ENCODE assay signal across 17 cellular contexts in the genomic region with DNA sequence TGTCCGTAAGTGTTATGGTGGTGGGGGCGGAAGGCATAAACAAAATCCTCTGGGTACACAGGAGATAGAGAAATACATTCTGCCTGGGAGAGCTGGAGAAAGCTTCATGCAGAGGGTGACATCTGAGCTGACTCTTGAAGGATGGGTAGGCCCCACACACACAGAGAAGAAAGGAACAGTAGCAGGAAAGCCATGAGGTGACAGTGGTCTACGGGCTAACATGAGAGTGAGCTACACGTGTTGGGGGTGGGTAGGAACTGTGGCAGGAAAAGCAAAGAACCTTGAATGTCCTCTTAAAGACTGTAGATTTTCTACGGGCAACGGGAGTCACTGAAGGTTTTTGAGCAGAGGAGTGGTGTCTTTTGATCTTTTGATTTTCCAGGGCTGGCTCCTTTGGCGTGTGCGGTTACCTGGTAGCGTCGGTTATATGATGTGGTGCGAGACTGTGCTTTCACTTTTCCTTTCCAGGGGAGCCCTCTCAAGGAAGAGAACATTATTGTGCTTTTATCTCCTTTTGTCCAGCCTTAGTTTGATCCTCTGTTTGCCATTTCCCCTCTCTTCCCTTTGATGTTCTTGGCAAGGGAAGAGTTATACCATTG. TPM values are rescaled to one million over a fixed set of nuclear protein-coding genes. Genes with fewer than 3 reads are reported as not detected.
DNase-seq lines count a peak whose midpoint lies in the region; FAIRE-seq and TF ChIP-seq lines count a peak whose summit lies in the region.
"Had no signal": no experiment of that assay in that cellular context is flagged by ENCODE, and none has a peak within 500 bp of the region (broad histone marks: within the 10 kb centered on the region; RNA-seq: fewer than 3 reads in every experiment).

No MANE protein-coding gene starts in this region.

- H3K27ac ChIP-seq in colonic mucosa (no peak overlapping the region), small intestine (ENCODE audit: low read depth in 1 of 2, low read length in 1 of 2) (peak overlapping the region in 1 of 2 donors; percentile 34)
- H3K27ac ChIP-seq: upper lobe of left lung had no signal

- H3K4me3 ChIP-seq in colonic mucosa = peak overlapping the region; percentile 4
- H3K4me3 ChIP-seq in small intestine (ENCODE audit: low read depth in 1 of 2, low read length in 2 of 2) = no peak overlapping the region

- no peaks in the 10 kb centered on the region for H3K27me3 ChIP-seq in colonic mucosa
- H3K27me3 ChIP-seq in small intestine (ENCODE audit: control insufficient read depth in 2 of 2, insufficient read depth in 2 of 2, low read length in 2 of 2) = no peaks in the 10 kb centered on the region
- H3K27me3 ChIP-seq: esophagus squamous epithelium, upper lobe of left lung had no signal

- H3K27ac Mint-ChIP-seq in activated naive CD4-positive, alpha-beta T cell treated with anti-CD3 and anti-CD28 coated beads for 36 hours = no peak overlapping the region
- peak overlapping the region; percentile 12 for H3K27ac Mint-ChIP-seq in T-helper 1 cell treated with Interleukin-12 subunit alpha and Interleukin-12 subunit beta and Interleukin-4 antibody, amounts not matched to agents 30 μg/mL and 1 μg/mL, for 36 hours
- H3K27ac Mint-ChIP-seq: WTC11 had no signal

- 28 to 46% (median 31%) methylated on average over 11 of the region's 11 CpGs for WGBS in small intestine, 3 donors

- no peak overlapping the region for H3K9ac ChIP-seq in colonic mucosa (ENCODE audit: low read depth in 2 of 2, low read length in 2 of 2)
- H3K9ac ChIP-seq: SK-N-SH had no signal

- H3K36me3 ChIP-seq in colonic mucosa (no peaks in the 10 kb centered on the region), small intestine (ENCODE audit: control insufficient read depth in 2 of 2, insufficient read depth in 2 of 2, low read length in 2 of 2) (no peaks in the 10 kb centered on the region)
- H3K36me3 ChIP-seq: esophagus squamous epithelium, upper lobe of left lung had no signal

- H3K9me3 Mint-ChIP-seq in activated naive CD4-positive, alpha-beta T cell treated with anti-CD3 and anti-CD28 coated beads for 36 hours = no peaks in the 10 kb centered on the region
- H3K9me3 Mint-ChIP-seq in T-helper 1 cell treated with Interleukin-12 subunit alpha and Interleukin-12 subunit beta and Interleukin-4 antibody, amounts not matched to agents 30 μg/mL and 1 μg/mL, for 36 hours = no peaks in the 10 kb centered on the region
- H3K9me3 Mint-ChIP-seq: WTC11 had no signal

- peaks cover 17% of the 10 kb centered on the region for H3K4me1 Mint-ChIP-seq in activated naive CD4-positive, alpha-beta T cell treated with anti-CD3 and anti-CD28 coated beads for 36 hours (ENCODE audit: low read depth)
- peaks cover 13% of the 10 kb centered on the region for H3K4me1 Mint-ChIP-seq in T-helper 1 cell treated with Interleukin-12 subunit alpha and Interleukin-12 subunit beta and Interleukin-4 antibody, amounts not matched to agents 30 μg/mL and 1 μg/mL, for 36 hours (ENCODE audit: low read depth)

- H3K36me3 Mint-ChIP-seq in activated naive CD4-positive, alpha-beta T cell treated with anti-CD3 and anti-CD28 coated beads for 36 hours (ENCODE audit: low read depth) = no peaks in the 10 kb centered on the region
- no peaks in the 10 kb centered on the region for H3K36me3 Mint-ChIP-seq in T-helper 1 cell treated with Interleukin-12 subunit alpha and Interleukin-12 subunit beta and Interleukin-4 antibody, amounts not matched to agents 30 μg/mL and 1 μg/mL, for 36 hours (ENCODE audit: low read depth)
- H3K36me3 Mint-ChIP-seq: WTC11 had no signal

- FAIRE-seq in small intestine (lab: Jason Lieb, UNC) (no peak), frontal cortex (lab: Jason Lieb, UNC) (no peak)

- H3K4me1 ChIP-seq in colonic mucosa (peaks cover 5% of the 10 kb centered on the region), small intestine (ENCODE audit: control insufficient read depth in 2 of 2, insufficient read depth in 1 of 2, low read depth in 1 of 2, low read length in 1 of 2) (peaks cover 0 to 2% of the 10 kb centered on the region in 2 donors)

- DNase-seq in activated naive CD4-positive, alpha-beta T cell treated with anti-CD3 and anti-CD28 coated beads for 36 hours = peak; percentile 35
- no peak for DNase-seq in activated naive CD4-positive, alpha-beta T cell treated with anti-CD3 and anti-CD28 coated beads, Interleukin-2, amount 50 U/mL, for 16 hours
- DNase-seq in colonic mucosa = no peak
- peak; percentile 78 for DNase-seq in small intestine
- DNase-seq in NCI-H1048 (lab: John Stamatoyannopoulos, UW) = no peak
- no peak for DNase-seq in frontal cortex (ENCODE audit: low spot score in 2 of 2)
- DNase-seq in NCI-H2107 treated with DMSO at 0.1 percent for 48 hours (lab: John Stamatoyannopoulos, UW; ENCODE audit: unreplicated experiment) = no peak
- DNase-seq: esophagus squamous epithelium, hypothalamus, MV-4-11, nucleus accumbens, SK-N-SH, upper lobe of left lung had no signal

- no peak for TF ChIP-seq CTCF in colonic mucosa (IDR thresholded peaks at IDR 0.05)

- H3K9me3 ChIP-seq in colonic mucosa (no peaks in the 10 kb centered on the region), small intestine (ENCODE audit: control insufficient read depth, low read depth) (no peaks in the 10 kb centered on the region)
- H3K9me3 ChIP-seq: esophagus squamous epithelium, SK-N-SH, upper lobe of left lung had no signal

- intact Hi-C loops in activated naive CD4-positive, alpha-beta T cell treated with anti-CD3 and anti-CD28 coated beads for 36 hours (cut with micrococcal nuclease) = loop anchor here (1.0 kb wide), 2 partner anchors 73 to 175 kb away; no protein-coding TSS in a partner anchor
- intact Hi-C loops in colonic mucosa (cut with DNase I) = no loop called here

- CTCF ChIA-PET in activated naive CD4-positive, alpha-beta T cell treated with anti-CD3 and anti-CD28 coated beads for 36 hours (lab: Charles Lee) = no interaction called here

- H3K4me3 Mint-ChIP-seq in activated naive CD4-positive, alpha-beta T cell treated with anti-CD3 and anti-CD28 coated beads for 36 hours = peak overlapping the region; percentile 30
- peak overlapping the region; percentile 29 for H3K4me3 Mint-ChIP-seq in T-helper 1 cell treated with Interleukin-12 subunit alpha and Interleukin-12 subunit beta and Interleukin-4 antibody, amounts not matched to agents 30 μg/mL and 1 μg/mL, for 36 hours
- H3K4me3 Mint-ChIP-seq: WTC11 had no signal

- H3K27me3 Mint-ChIP-seq in activated naive CD4-positive, alpha-beta T cell treated with anti-CD3 and anti-CD28 coated beads for 36 hours (ENCODE audit: low read depth) = no peaks in the 10 kb centered on the region
- H3K27me3 Mint-ChIP-seq in T-helper 1 cell treated with Interleukin-12 subunit alpha and Interleukin-12 subunit beta and Interleukin-4 antibody, amounts not matched to agents 30 μg/mL and 1 μg/mL, for 36 hours (ENCODE audit: low read depth) = peaks cover 3% of the 10 kb centered on the region

RNA-seq across cellular contexts. Expression of gene ADAMTS8, which starts 39.7 kb away (rescaled TPM):
- not detected for total RNA-seq in activated naive CD4-positive, alpha-beta T cell treated with anti-CD3 and anti-CD28 coated beads for 36 hours
- 10 to 100 TPM in 1 of 2 donors, under 1 TPM in 1; 0.42 to 12.2 TPM for total RNA-seq in colonic mucosa
- polyA plus RNA-seq in small intestine = 1 to 10 TPM in 1 of 3 donors, not detected in 2; 1.9 TPM
- total RNA-seq in frontal cortex = 2.4 TPM
- total RNA-seq: HT1080, lung microvascular endothelial cell had no signal
- polyA plus RNA-seq: SK-N-SH had no signal

RNA-seq across cellular contexts. Expression of gene ADAMTS15, which starts 59.7 kb away (rescaled TPM):
- total RNA-seq in activated naive CD4-positive, alpha-beta T cell treated with anti-CD3 and anti-CD28 coated beads for 36 hours = not detected
- total RNA-seq in colonic mucosa = 1 to 10 TPM; 4.0 to 9.9 TPM
- 1 to 10 TPM in 1 of 3 donors, under 1 TPM in 1, not detected in 1; 0.27 to 7.2 TPM for polyA plus RNA-seq in small intestine
- 2.4 TPM for total RNA-seq in frontal cortex

Comparison
In these comparisons a context has a peak if more than half of its experiments do, and no peak if none do; other contexts are left out.
1. DNase-seq: peak in activated naive CD4-positive, alpha-beta T cell treated with anti-CD3 and anti-CD28 coated beads for 36 hours (single experiment) and small intestine (single experiment); none in activated naive CD4-positive, alpha-beta T cell treated with anti-CD3 and anti-CD28 coated beads, Interleukin-2, amount 50 U/mL, for 16 hours (single experiment), colonic mucosa (single experiment), NCI-H1048 (single experiment), frontal cortex (0 of 2) and NCI-H2107 treated with DMSO at 0.1 percent for 48 hours (single experiment).